ENCODE assay signal across 10 cellular contexts in genomic region chr16:15442029-15442649, GRCh38. TPM values are rescaled to one million over a fixed set of nuclear protein-coding genes. Genes with fewer than 3 reads are reported as not detected.
DNase-seq lines count a peak whose midpoint lies in the region; ATAC-seq, FAIRE-seq and TF ChIP-seq lines count a peak whose summit lies in the region.
"Not testable (repeated sequence)": the region's sequence is repeated elsewhere in the genome, so short reads cannot be mapped to it uniquely, and the experiment has no call there.
"Had no signal": no experiment of that assay in that cellular context is flagged by ENCODE, and none has a peak within 500 bp of the region (broad histone marks: within the 10 kb centered on the region; RNA-seq: fewer than 3 reads in every experiment).

No MANE protein-coding gene starts in this region.

- in situ Hi-C loops in GM23248 (cut with MboI): not testable (repeated sequence)

- peak overlapping the region; percentile 47 for H3K27ac ChIP-seq in 22Rv1
- peak overlapping the region; percentile 98 for H3K27ac ChIP-seq in GM23248
- H3K27ac ChIP-seq in PC-3 (ENCODE audit: low read length): peak overlapping the region; percentile 95
- H3K27ac ChIP-seq in esophagus squamous epithelium: peak overlapping the region in 3 of 4 donors; percentile 21 to 35 (median 27)
- H3K27ac ChIP-seq in left lung: not testable (repeated sequence)

- H3K9ac ChIP-seq in GM23248 (0 out of 2 replicates have a peak overlapping the region, but pooled peaks have one; percentile 78), PC-3 (ENCODE audit: low read length) (0 out of 2 replicates have a peak overlapping the region, but pooled peaks have one; percentile 31), adipocyte (ENCODE audit: low read length) (peak overlapping the region; percentile 56)
- not testable (repeated sequence) for H3K9ac ChIP-seq in skeletal muscle satellite cell (ENCODE audit: low read depth, low read length)

- not testable (repeated sequence) for TF ChIP-seq POLR2A in esophagus squamous epithelium (IDR thresholded peaks at IDR 0.05)

- ATAC-seq in PC-3 (peak; percentile 70), left lung (peak; percentile 40)

- H3K4me2 ChIP-seq in GM23248 (ENCODE audit: unreplicated experiment): not testable (repeated sequence)
- H3K4me2 ChIP-seq in PC-3 (ENCODE audit: low read length): peak overlapping the region; percentile 40
- peak overlapping the region; percentile 28 for H3K4me2 ChIP-seq in skeletal muscle satellite cell (ENCODE audit: low read length)

- H3K4me1 ChIP-seq in GM23248 (ENCODE audit: insufficient read depth) (peaks cover 45% of the 10 kb centered on the region), PC-3 (ENCODE audit: insufficient read depth, low read length) (peaks cover 35% of the 10 kb centered on the region), adipocyte (ENCODE audit: control insufficient read depth, insufficient read depth, low read length) (peaks cover 34% of the 10 kb centered on the region), esophagus squamous epithelium (peaks cover 0 to 19% (median 2%) of the 10 kb centered on the region in 3 donors), skeletal muscle satellite cell (ENCODE audit: control insufficient read depth, insufficient read depth, low read length) (peaks cover 37% of the 10 kb centered on the region)
- H3K4me1 ChIP-seq in left lung: not testable (repeated sequence)

- not testable (repeated sequence) for BruUV-seq in PC-3 (replicated peaks; lab: Mats Ljungman, UMichigan)

- not testable (repeated sequence) for H3K36me3 ChIP-seq in GM23248 (ENCODE audit: low read depth); PC-3 (ENCODE audit: low read depth, low read length); adipocyte (ENCODE audit: control insufficient read depth, insufficient read depth, low read length, severe bottlenecking); bronchial epithelial cell (ENCODE audit: control insufficient read depth, insufficient read depth, low read length); esophagus squamous epithelium; left lung; skeletal muscle satellite cell (ENCODE audit: insufficient read depth, low read length)

- not testable (repeated sequence) for TF ChIP-seq CTCF in 22Rv1 (IDR thresholded peaks at IDR 0.05); PC-3 (conservative IDR thresholded peaks at IDR 0.05; ENCODE audit: low read depth, low read length); bronchial epithelial cell (IDR thresholded peaks at IDR 0.05; ENCODE audit: insufficient read depth, low read length, severe bottlenecking); esophagus squamous epithelium (IDR thresholded peaks at IDR 0.05); left lung (IDR thresholded peaks at IDR 0.05)

- DNase-seq in GM23248; esophagus squamous epithelium (lab: John Stamatoyannopoulos, UW); left lung: not testable (repeated sequence)
- DNase-seq in PC-3: peak; percentile 49
- peak; percentile 63 for DNase-seq in adipocyte (ENCODE audit: low read depth)
- DNase-seq in bronchial epithelial cell (ENCODE audit: low read depth): peak; percentile 74

- 76 to 78% methylated on average over 7 of the region's 7 CpGs for WGBS in GM23248 (ENCODE audit: low coverage in 1 of 2, low lambda C conversion rate in 2 of 2, missing lambda C conversion rate in 2 of 2), 2 experiments
- WGBS in esophagus squamous epithelium, 2 donors: 86 to 88% methylated on average over 6 to 7 of the region's 7 CpGs

- H3K9me3 ChIP-seq in GM23248 (ENCODE audit: low read depth); PC-3 (ENCODE audit: low read length); adipocyte (ENCODE audit: control insufficient read depth, low read length); esophagus squamous epithelium; left lung; skeletal muscle satellite cell (replicated peaks; ENCODE audit: low read length): not testable (repeated sequence)

- peaks cover 41% of the 10 kb centered on the region for H3F3A ChIP-seq in GM23248 (ENCODE audit: insufficient read depth)
- not testable (repeated sequence) for H3F3A ChIP-seq in PC-3 (ENCODE audit: low read length, unreplicated experiment)

- H3K9me2 ChIP-seq in GM23248 (ENCODE audit: insufficient read depth); PC-3 (replicated peaks; ENCODE audit: low read length): not testable (repeated sequence)

- CTCF ChIA-PET in PC-3 (lab: Charles Lee): not testable (repeated sequence)

- FAIRE-seq in bronchial epithelial cell (lab: Jason Lieb, UNC): not testable (repeated sequence)

- not testable (repeated sequence) for H2AFZ ChIP-seq in GM23248; PC-3 (ENCODE audit: low read length)

- not testable (repeated sequence) for H4K20me1 ChIP-seq in GM23248 (ENCODE audit: insufficient read depth); PC-3 (ENCODE audit: low read length)

- H3K4me3 ChIP-seq in GM23248; PC-3 (ENCODE audit: low read length); adipocyte (ENCODE audit: low read length); bronchial epithelial cell (ENCODE audit: low read depth, low read length); esophagus squamous epithelium; left lung; skeletal muscle satellite cell (ENCODE audit: low read length): not testable (repeated sequence)

- not testable (repeated sequence) for H3K27me3 ChIP-seq in GM23248 (replicated peaks; ENCODE audit: insufficient read depth); PC-3 (ENCODE audit: low read length); adipocyte (replicated peaks; ENCODE audit: control insufficient read depth, insufficient read depth, low read length); bronchial epithelial cell (ENCODE audit: control insufficient read depth, insufficient read depth, low read length); esophagus squamous epithelium; left lung; skeletal muscle satellite cell (ENCODE audit: control insufficient read depth, insufficient read depth, low read length)

- POLR2A ChIA-PET in PC-3 (lab: Charles Lee; ENCODE audit: unreplicated experiment): not testable (repeated sequence)

- H3K79me2 ChIP-seq in GM23248 (ENCODE audit: insufficient read depth): peaks cover 88% of the 10 kb centered on the region
- H3K79me2 ChIP-seq in PC-3 (ENCODE audit: low read length): not testable (repeated sequence)

- intact Hi-C loops in PC-3 (cut with micrococcal nuclease); esophagus squamous epithelium (cut with DNase I): not testable (repeated sequence)
- intact Hi-C loops in left lung (cut with DNase I): loop anchor here in 1 of 2 donors (10.0 kb wide), 1 partner anchor 53 kb away; no protein-coding TSS in a partner anchor

RNA-seq across cellular contexts. Expression of gene BMERB1, which starts 7.8 kb away (rescaled TPM):
- total RNA-seq in GM23248 (2014; rRNA removed; shearing (Covaris generic)): 62.3 and 94.1 TPM in 2 replicates
- polyA plus RNA-seq in GM23248 (2016; fragmentation: Nextera tagmentation; extraction: Ambion mirVana): 55.2 and 56.3 TPM in 2 replicates
- total RNA-seq in PC-3 (2014; rRNA removed) (3.8 and 7.1 TPM in 2 replicates), bronchial epithelial cell (4.5 and 8.4 TPM in 2 replicates), esophagus squamous epithelium (10 to 100 TPM in 2 of 4 donors, 1 to 10 TPM in 2; 3.4 to 38.1 (median 14.9) TPM), left lung (10 to 100 TPM; 12.0 to 12.9 TPM)
- total RNA-seq in skeletal muscle satellite cell (2012; rRNA removed): 27.4 and 32.1 TPM in 2 replicates

RNA-seq across cellular contexts. Expression of gene MPV17L, which starts 46.6 kb away (rescaled TPM):
- total RNA-seq in GM23248 (2014; rRNA removed; shearing (Covaris generic)): 0.54 and 2.8 TPM in 2 replicates
- 0.91 and 1.4 TPM in 2 replicates for polyA plus RNA-seq in GM23248 (2016; fragmentation: Nextera tagmentation; extraction: Ambion mirVana)
- total RNA-seq in PC-3 (2014; rRNA removed): 4.5 and 6.0 TPM in 2 replicates
- total RNA-seq in bronchial epithelial cell: 0.13 and 0.53 TPM in 2 replicates
- 10 to 100 TPM in 1 of 4 donors, 1 to 10 TPM in 2, under 1 TPM in 1; 0.72 to 10.8 (median 6.2) TPM for total RNA-seq in esophagus squamous epithelium
- total RNA-seq in left lung: 1 to 10 TPM; 1.4 to 1.5 TPM
- total RNA-seq in skeletal muscle satellite cell (2012; rRNA removed): 0.66 and 0.76 TPM in 2 replicates
- total RNA-seq: CD4-positive, alpha-beta memory T cell; HT-29 had no signal
- polyA plus RNA-seq: CD4-positive, alpha-beta memory T cell had no signal
